ENCODE assay signal across 39 cellular contexts in genomic region chr1:113135460-113135859, GRCh38.
"Had no signal": no experiment of that assay in that cellular context is flagged by ENCODE, and none has a peak within 500 bp of the region (broad histone marks: within the 10 kb centered on the region; RNA-seq: fewer than 3 reads in every experiment).

No MANE protein-coding gene starts in this region.

- ATAC-seq: activated T-cell treated with anti-CD3 and anti-CD28 coated beads, Interleukin-2, amount 50 U/mL, for 4 hours; body of pancreas; Panc1 had no signal

- H3K27ac Mint-ChIP-seq: activated B cell treated with CpG ODN at 0.5 μM for 24 hours; activated CD4-positive, alpha-beta memory T cell treated with anti-CD3 and anti-CD28 coated beads for 36 hours; activated naive CD4-positive, alpha-beta T cell treated with anti-CD3 and anti-CD28 coated beads, Interleukin-2, amount 10 ng/mL, durations not matched to agents 7 days and 5 days; activated naive CD8-positive, alpha-beta T cell; activated T-helper 1 cell treated with anti-CD3 and anti-CD28 coated beads, Interleukin-12 subunit alpha, Interleukin-12 subunit beta, Interleukin-2, Interleukin-4 antibody, amounts not matched to agents 30 ng/mL and 10 ng/mL and 1 ng/mL, durations not matched to agents 14 hours and 24 hours and 36 hours had no signal

- H3K27me3 ChIP-seq: ascending aorta, body of pancreas, breast epithelium had no signal

- H3K27me3 Mint-ChIP-seq: activated B cell treated with CpG ODN at 0.5 μM for 24 hours; activated CD4-positive, alpha-beta memory T cell treated with anti-CD3 and anti-CD28 coated beads for 36 hours; activated naive CD4-positive, alpha-beta T cell treated with anti-CD3 and anti-CD28 coated beads, Interleukin-2, amount 10 ng/mL, durations not matched to agents 7 days and 5 days; activated naive CD8-positive, alpha-beta T cell had no signal

- H3K27ac ChIP-seq: ascending aorta, body of pancreas, breast epithelium, KMS-11, VCaP had no signal

- H3K4me3 Mint-ChIP-seq: activated B cell treated with CpG ODN at 0.5 μM for 24 hours; activated CD4-positive, alpha-beta memory T cell treated with anti-CD3 and anti-CD28 coated beads for 36 hours; activated naive CD4-positive, alpha-beta T cell treated with anti-CD3 and anti-CD28 coated beads, Interleukin-2, amount 10 ng/mL, durations not matched to agents 7 days and 5 days; activated naive CD8-positive, alpha-beta T cell; activated T-cell treated with anti-CD3 and anti-CD28 coated beads, Interleukin-2, amount 50 U/mL, for 4 hours; activated T-helper 1 cell treated with anti-CD3 and anti-CD28 coated beads, Interleukin-12 subunit alpha, Interleukin-12 subunit beta, Interleukin-2, Interleukin-4 antibody, amounts not matched to agents 30 ng/mL and 10 ng/mL and 1 ng/mL, durations not matched to agents 14 hours and 24 hours and 36 hours had no signal

- DNase-seq: activated B cell treated with CpG ODN at 0.5 μM for 24 hours; activated CD4-positive, alpha-beta memory T cell treated with anti-CD3 and anti-CD28 coated beads for 36 hours; activated CD4-positive, alpha-beta T cell treated with anti-CD3 and anti-CD28 coated beads for 4 hours; activated CD4-positive, alpha-beta T cell treated with anti-CD3 and anti-CD28 coated beads, Interleukin-2, amount 50 U/mL, for 1 hour; activated CD4-positive, CD25-positive, alpha-beta regulatory T cell treated with anti-CD3 and anti-CD28 coated beads, Interleukin-2, amount 50 U/mL, for 72 hours; activated CD8-positive, alpha-beta memory T cell treated with anti-CD3 and anti-CD28 coated beads, Interleukin-2, amount 50 U/mL, for 4 hours; activated effector memory CD4-positive, alpha-beta T cell treated with Interleukin-2 at 50 U/mL for 16 hours; activated naive CD4-positive, alpha-beta T cell treated with anti-CD3 and anti-CD28 coated beads, Interleukin-2, amount 10 ng/mL, durations not matched to agents 7 days and 5 days; activated T-cell treated with anti-CD3 and anti-CD28 coated beads for 4 hours; activated T-cell treated with anti-CD3 and anti-CD28 coated beads, Interleukin-2, amount 50 U/mL, for 4 hours; amygdala; body of pancreas; caudate nucleus; cerebellar nuclear complex; MM.1S; MV-4-11; NCI-H1092; NCI-H1417; NCI-H146; NCI-H187; NCI-H2029 treated with DMSO at 0.1 percent for 48 hours; NCI-H2107; NCI-H226; NCI-H446 treated with DMSO at 0.1 percent for 48 hours; NCI-H524; NCI-H69; NCI-H82; RPMI8226; SIG-M5; SW 1271; T-helper 1 cell; T-helper 9 cell had no signal

- H3K36me3 Mint-ChIP-seq: activated naive CD4-positive, alpha-beta T cell treated with anti-CD3 and anti-CD28 coated beads, Interleukin-2, amount 10 ng/mL, durations not matched to agents 7 days and 5 days; activated naive CD8-positive, alpha-beta T cell had no signal

- H3K9me3 ChIP-seq: ascending aorta, body of pancreas, breast epithelium had no signal

- H3K36me3 ChIP-seq: ascending aorta, breast epithelium had no signal

- H3K4me3 ChIP-seq: ascending aorta, body of pancreas, breast epithelium had no signal

- H3K4me2 ChIP-seq: KMS-11 had no signal

- H3K9ac ChIP-seq: KMS-11 had no signal

- H3K9me3 Mint-ChIP-seq: activated B cell treated with CpG ODN at 0.5 μM for 24 hours; activated CD4-positive, alpha-beta memory T cell treated with anti-CD3 and anti-CD28 coated beads for 36 hours; activated naive CD4-positive, alpha-beta T cell treated with anti-CD3 and anti-CD28 coated beads, Interleukin-2, amount 10 ng/mL, durations not matched to agents 7 days and 5 days; activated T-cell treated with anti-CD3 and anti-CD28 coated beads, Interleukin-2, amount 50 U/mL, for 4 hours; activated T-helper 1 cell treated with anti-CD3 and anti-CD28 coated beads, Interleukin-12 subunit alpha, Interleukin-12 subunit beta, Interleukin-2, Interleukin-4 antibody, amounts not matched to agents 30 ng/mL and 10 ng/mL and 1 ng/mL, durations not matched to agents 14 hours and 24 hours and 36 hours had no signal

- H3K4me1 ChIP-seq: ascending aorta, breast epithelium had no signal
